18 cellular contexts compared by ENCODE assay signal in the genomic region with DNA sequence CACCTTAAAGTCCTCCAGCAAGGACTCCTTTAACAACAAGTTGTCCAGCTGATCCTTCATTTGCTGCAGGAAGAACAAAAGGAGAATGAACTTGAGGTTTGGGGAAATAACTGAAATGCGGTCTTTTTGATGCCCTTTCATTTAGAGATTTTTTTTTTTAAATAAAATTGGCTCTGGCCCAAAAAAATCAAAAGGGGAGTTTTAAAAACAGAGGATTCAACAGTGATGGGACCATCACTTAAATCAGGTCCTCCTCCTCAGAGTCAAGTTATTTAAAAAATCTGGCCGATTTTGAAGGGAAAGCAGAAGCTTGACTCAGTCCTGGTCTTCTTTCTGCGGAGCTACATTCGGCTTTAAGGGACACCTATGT. TPM values are rescaled to one million over a fixed set of nuclear protein-coding genes. Genes with fewer than 3 reads are reported as not detected.
DNase-seq lines count a peak whose midpoint lies in the region; ATAC-seq lines count a peak whose summit lies in the region.
"Had no signal": no experiment of that assay in that cellular context is flagged by ENCODE, and none has a peak within 500 bp of the region (broad histone marks: within the 10 kb centered on the region; RNA-seq: fewer than 3 reads in every experiment).

No MANE protein-coding gene starts in this region.

- H3K27me3 Mint-ChIP-seq in activated naive CD4-positive, alpha-beta T cell treated with anti-CD3 and anti-CD28 coated beads, Interleukin-2, amount 50 U/mL, for 24 hours, result no peaks in the 10 kb centered on the region
- H3K27me3 Mint-ChIP-seq in central memory CD8-positive, alpha-beta T cell, result no peaks in the 10 kb centered on the region
- peaks cover 45% of the 10 kb centered on the region for H3K27me3 Mint-ChIP-seq in stimulated activated naive CD8-positive, alpha-beta T cell treated with anti-CD3 and anti-CD28 coated beads, Interleukin-15, amount 100 ng/mL, for 72 hours

- DNase-seq in activated naive CD4-positive, alpha-beta T cell treated with anti-CD3 and anti-CD28 coated beads, Interleukin-2, amount 50 U/mL, for 16 hours, result no peak
- peak; percentile 65 for DNase-seq in Jurkat, Clone E6-1 (ENCODE audit: low read depth, low spot score)
- DNase-seq in central memory CD8-positive, alpha-beta T cell (ENCODE audit: low spot score in 2 of 2), result no peak
- DNase-seq in stimulated activated naive CD8-positive, alpha-beta T cell treated with anti-CD3 and anti-CD28 coated beads, Interleukin-15, amount 100 ng/mL, for 72 hours, result no peak
- no peak for DNase-seq in UCSD-AML1 (lab: John Stamatoyannopoulos, UW; ENCODE audit: unreplicated experiment)
- DNase-seq in RKO (ENCODE audit: low spot score), result no peak
- DNase-seq: ACHN; activated CD8-positive, alpha-beta memory T cell treated with anti-CD3 and anti-CD28 coated beads, Interleukin-2, amount 50 U/mL, for 48 hours; COR-L47; esophagus squamous epithelium; NCI-H1105; PC-3; posterior cingulate gyrus; T-helper 9 cell had no signal

- no peaks in the 10 kb centered on the region for H3K36me3 Mint-ChIP-seq in activated naive CD4-positive, alpha-beta T cell treated with anti-CD3 and anti-CD28 coated beads, Interleukin-2, amount 50 U/mL, for 24 hours
- peaks cover 2% of the 10 kb centered on the region for H3K36me3 Mint-ChIP-seq in central memory CD8-positive, alpha-beta T cell (ENCODE audit: insufficient read depth)

- peak overlapping the region; percentile 74 for H3K4me3 Mint-ChIP-seq in activated naive CD4-positive, alpha-beta T cell treated with anti-CD3 and anti-CD28 coated beads, Interleukin-2, amount 50 U/mL, for 24 hours
- peak overlapping the region; percentile 47 for H3K4me3 Mint-ChIP-seq in central memory CD8-positive, alpha-beta T cell
- H3K4me3 Mint-ChIP-seq in stimulated activated naive CD8-positive, alpha-beta T cell treated with anti-CD3 and anti-CD28 coated beads, Interleukin-15, amount 100 ng/mL, for 72 hours, result peak overlapping the region; percentile 18 to 36

- no peak for ATAC-seq in central memory CD8-positive, alpha-beta T cell (replicated peaks; ENCODE audit: extremely low read depth, poor library complexity, severe bottlenecking)
- no peak for ATAC-seq in stimulated activated naive CD8-positive, alpha-beta T cell treated with anti-CD3 and anti-CD28 coated beads, Interleukin-15, amount 100 ng/mL, for 72 hours
- no peak for ATAC-seq in HG02678 (IDR thresholded peaks at IDR 0.05; ENCODE audit: unreplicated experiment)
- ATAC-seq: PC-3 had no signal

- peaks cover 71% of the 10 kb centered on the region for H3K4me1 Mint-ChIP-seq in activated naive CD4-positive, alpha-beta T cell treated with anti-CD3 and anti-CD28 coated beads, Interleukin-2, amount 50 U/mL, for 24 hours
- peaks cover 66% of the 10 kb centered on the region for H3K4me1 Mint-ChIP-seq in central memory CD8-positive, alpha-beta T cell
- peaks cover 80% of the 10 kb centered on the region for H3K4me1 Mint-ChIP-seq in stimulated activated naive CD8-positive, alpha-beta T cell treated with anti-CD3 and anti-CD28 coated beads, Interleukin-15, amount 100 ng/mL, for 72 hours

- no peaks in the 10 kb centered on the region for H3K9me3 Mint-ChIP-seq in activated naive CD4-positive, alpha-beta T cell treated with anti-CD3 and anti-CD28 coated beads, Interleukin-2, amount 50 U/mL, for 24 hours
- no peaks in the 10 kb centered on the region for H3K9me3 Mint-ChIP-seq in central memory CD8-positive, alpha-beta T cell
- H3K9me3 Mint-ChIP-seq in stimulated activated naive CD8-positive, alpha-beta T cell treated with anti-CD3 and anti-CD28 coated beads, Interleukin-15, amount 100 ng/mL, for 72 hours, result no peaks in the 10 kb centered on the region

- H3K4me3 ChIP-seq in Jurkat, Clone E6-1 (ENCODE audit: low read length), result 0 out of 2 replicates have a peak overlapping the region, but pooled peaks have one; percentile 3
- H3K4me3 ChIP-seq: vagina had no signal

- no peak overlapping the region for H3K27ac Mint-ChIP-seq in activated naive CD4-positive, alpha-beta T cell treated with anti-CD3 and anti-CD28 coated beads, Interleukin-2, amount 50 U/mL, for 24 hours
- peak overlapping the region; percentile 83 for H3K27ac Mint-ChIP-seq in central memory CD8-positive, alpha-beta T cell (ENCODE audit: low read depth)
- no peak overlapping the region for H3K27ac Mint-ChIP-seq in stimulated activated naive CD8-positive, alpha-beta T cell treated with anti-CD3 and anti-CD28 coated beads, Interleukin-15, amount 100 ng/mL, for 72 hours

RNA-seq across cellular contexts. Expression of a gene that starts 0.8 kb away (rescaled TPM):
- polyA plus RNA-seq in Jurkat, Clone E6-1 (2012; ENCODE audit: insufficient read depth, insufficient read length), result not detected
- polyA plus RNA-seq: liver had no signal

RNA-seq across cellular contexts. Expression of a gene that starts 1.0 kb away (rescaled TPM):
- 0.59 TPM for polyA plus RNA-seq in Jurkat, Clone E6-1 (2012; ENCODE audit: insufficient read depth, insufficient read length)
